In the genomic region with DNA sequence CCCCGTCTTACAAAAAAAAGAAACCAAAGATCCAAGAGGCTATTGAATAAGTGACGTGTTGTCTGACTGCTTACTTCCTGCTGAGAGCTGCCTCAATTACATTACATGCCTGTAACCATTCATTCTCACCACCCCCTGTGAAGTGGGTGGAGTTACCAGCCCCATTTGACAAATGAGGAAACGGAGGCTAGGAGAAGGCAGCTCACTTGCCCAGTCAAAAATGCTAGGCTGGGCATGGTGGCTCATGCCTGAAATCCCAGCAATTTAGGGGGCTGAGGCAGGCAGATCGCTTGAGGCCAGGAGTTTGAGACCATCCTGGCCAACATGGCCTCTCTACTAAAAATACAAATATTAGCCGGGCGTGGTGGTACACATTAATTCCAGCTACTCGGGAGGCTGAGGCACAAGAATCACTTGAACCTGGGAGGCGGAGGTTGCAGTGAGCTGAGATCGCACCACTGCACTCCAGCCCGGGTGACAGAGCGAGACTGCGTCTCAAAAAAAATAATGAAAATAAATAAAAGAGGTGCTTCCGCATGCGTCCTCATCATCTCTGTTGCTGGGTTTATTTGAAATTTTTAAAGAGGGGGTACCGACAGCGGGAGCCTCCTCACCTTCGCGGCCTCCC, we compare ENCODE assay signal across 8 cellular contexts. TPM values are rescaled to one million over a fixed set of nuclear protein-coding genes. Genes with fewer than 3 reads are reported as not detected.
DNase-seq lines count a peak whose midpoint lies in the region; ATAC-seq, FAIRE-seq and TF ChIP-seq lines count a peak whose summit lies in the region.

No MANE protein-coding gene starts in this region.

- intact Hi-C loops in stomach (cut with DNase I; ENCODE audit: low total_unique reads), result loop anchor here (10.0 kb wide), 1 partner anchor 93 kb away; the partner anchor contains the start of genes PLEKHJ1 and SF3A2

- no peak for TF ChIP-seq EP300 in stomach (IDR thresholded peaks at IDR 0.05)

- H3K36me3 Mint-ChIP-seq in activated CD4-positive, alpha-beta memory T cell treated with anti-CD3 and anti-CD28 coated beads, Interleukin-2, amount 10 ng/mL, durations not matched to agents 7 days and 5 days (ENCODE audit: low read depth), result peaks cover 31% of the 10 kb centered on the region

- DNase-seq in AG09309 (ENCODE audit: low read depth), result peak; percentile 66
- peak; percentile 60 for DNase-seq in GM19239 (ENCODE audit: insufficient read length, low spot score)
- peak; percentile 73 for DNase-seq in NCI-H345 (lab: John Stamatoyannopoulos, UW)
- DNase-seq in activated CD4-positive, alpha-beta memory T cell treated with anti-CD3 and anti-CD28 coated beads, Interleukin-2, amount 10 ng/mL, durations not matched to agents 7 days and 5 days, result peak; percentile 78
- DNase-seq in epithelial cell of proximal tubule (ENCODE audit: low read depth), result peak; percentile 36
- DNase-seq in myocyte (ENCODE audit: low read depth), result peak; percentile 62
- DNase-seq in stomach, result peak; percentile 52

- H3K4me1 Mint-ChIP-seq in activated CD4-positive, alpha-beta memory T cell treated with anti-CD3 and anti-CD28 coated beads, Interleukin-2, amount 10 ng/mL, durations not matched to agents 7 days and 5 days, result peaks cover 63% of the 10 kb centered on the region

- 0 to 1% (median 0%) methylated on average over 18 of the region's 18 CpGs for WGBS in stomach, 5 donors

- no peaks in the 10 kb centered on the region for H3K9me3 Mint-ChIP-seq in activated CD4-positive, alpha-beta memory T cell treated with anti-CD3 and anti-CD28 coated beads, Interleukin-2, amount 10 ng/mL, durations not matched to agents 7 days and 5 days

- no peak for ATAC-seq in GM21381 (IDR thresholded peaks at IDR 0.05; ENCODE audit: unreplicated experiment)

- H3K4me3 ChIP-seq in AG09309 (ENCODE audit: control insufficient read depth, low read depth, low read length) (peak overlapping the region; percentile 96), epithelial cell of proximal tubule (ENCODE audit: low read depth, low read length) (peak overlapping the region; percentile 98), stomach (peak overlapping the region; percentile 88 to 98 (median 93))

- peaks cover 4 to 36% (median 31%) of the 10 kb centered on the region in 4 donors for H3K36me3 ChIP-seq in stomach

- no peak for TF ChIP-seq CTCF in AG09309 (IDR thresholded peaks at IDR 0.05; ENCODE audit: control insufficient read depth, insufficient read depth, low read depth, low read length, missing control alignments)
- TF ChIP-seq CTCF in epithelial cell of proximal tubule (conservative IDR thresholded peaks at IDR 0.05; ENCODE audit: low read depth, low read length), result no peak
- no peak for TF ChIP-seq CTCF in stomach (IDR thresholded peaks at IDR 0.05)

- peak overlapping the region; percentile 80 to 92 (median 86) for H3K27ac ChIP-seq in stomach

- H3K9me3 ChIP-seq in stomach, result no peaks in the 10 kb centered on the region

- no peaks in the 10 kb centered on the region for H3K27me3 ChIP-seq in stomach

- H3K4me3 Mint-ChIP-seq in activated CD4-positive, alpha-beta memory T cell treated with anti-CD3 and anti-CD28 coated beads, Interleukin-2, amount 10 ng/mL, durations not matched to agents 7 days and 5 days, result peak overlapping the region; percentile 98

- peaks cover 44 to 71% (median 59%) of the 10 kb centered on the region in 4 donors for H3K4me1 ChIP-seq in stomach

- FAIRE-seq in GM19239 (lab: Jason Lieb, UNC), result peak; percentile 95

- no peaks in the 10 kb centered on the region for H3K27me3 Mint-ChIP-seq in activated CD4-positive, alpha-beta memory T cell treated with anti-CD3 and anti-CD28 coated beads, Interleukin-2, amount 10 ng/mL, durations not matched to agents 7 days and 5 days

- CTCF ChIA-PET in activated CD4-positive, alpha-beta memory T cell treated with anti-CD3 and anti-CD28 coated beads, Interleukin-2, amount 10 ng/mL, durations not matched to agents 7 days and 5 days (lab: Charles Lee), result interaction anchor here (0.9 to 1.3 kb wide), 3 partner anchors 100 to 453 kb away, joined by 3 to 4 read pairs (median 3); partner anchors contain the start of gene TIMM13

- H3K27ac Mint-ChIP-seq in activated CD4-positive, alpha-beta memory T cell treated with anti-CD3 and anti-CD28 coated beads, Interleukin-2, amount 10 ng/mL, durations not matched to agents 7 days and 5 days, result peak overlapping the region; percentile 99

- POLR2A ChIA-PET in activated CD4-positive, alpha-beta memory T cell treated with anti-CD3 and anti-CD28 coated beads, Interleukin-2, amount 10 ng/mL, durations not matched to agents 7 days and 5 days (lab: Charles Lee), result interaction anchor here (0.7 to 2.9 kb wide), 30 partner anchors 9 to 385 kb away, joined by 3 to 16 read pairs (median 5); partner anchors contain the start of genes AP3D1, GADD45B, PEAK3 and PLEKHJ1

- no peak for TF ChIP-seq POLR2A in stomach (IDR thresholded peaks at IDR 0.05)

RNA-seq across cellular contexts. Expression of gene LSM7, which starts 0.5 kb away (rescaled TPM):
- total RNA-seq in activated CD4-positive, alpha-beta memory T cell treated with anti-CD3 and anti-CD28 coated beads, Interleukin-2, amount 10 ng/mL, durations not matched to agents 7 days and 5 days, result 100 to 1,000 TPM; 110 to 115 TPM
- total RNA-seq in epithelial cell of proximal tubule (352 and 409 TPM in 2 replicates), myocyte (158 and 226 TPM in 2 replicates), stomach (10 to 100 TPM in 4 of 5 donors, 1 to 10 TPM in 1; 9.8 to 93.1 (median 17.4) TPM)
- polyA plus RNA-seq in myocyte (2012), result 181 TPM
- 100 to 1,000 TPM; 196 to 332 (median 214) TPM for polyA plus RNA-seq in stomach

RNA-seq across cellular contexts. Expression of gene SPPL2B, which starts 0.6 kb away (rescaled TPM):
- 10 to 100 TPM; 58.9 to 68.2 TPM for total RNA-seq in activated CD4-positive, alpha-beta memory T cell treated with anti-CD3 and anti-CD28 coated beads, Interleukin-2, amount 10 ng/mL, durations not matched to agents 7 days and 5 days
- 25.8 and 30.6 TPM in 2 replicates for total RNA-seq in epithelial cell of proximal tubule
- 36.1 and 45.7 TPM in 2 replicates for total RNA-seq in myocyte
- polyA plus RNA-seq in myocyte (2012), result 42.7 TPM
- 100 to 1,000 TPM in 2 of 5 donors, 10 to 100 TPM in 3; 69.3 to 450 (median 97.4) TPM for total RNA-seq in stomach
- polyA plus RNA-seq in stomach, result 10 to 100 TPM; 13.6 to 31.4 (median 29.0) TPM

RNA-seq across cellular contexts. Expression of gene LINGO3, which starts 19.9 kb away (rescaled TPM):
- under 1 TPM; 0.40 to 0.63 TPM for total RNA-seq in activated CD4-positive, alpha-beta memory T cell treated with anti-CD3 and anti-CD28 coated beads, Interleukin-2, amount 10 ng/mL, durations not matched to agents 7 days and 5 days
- total RNA-seq in epithelial cell of proximal tubule, result not detected in 2 replicates
- not detected in 2 replicates for total RNA-seq in myocyte
- 0.08 TPM for polyA plus RNA-seq in myocyte (2012)
- not detected for total RNA-seq in stomach
- polyA plus RNA-seq in stomach, result not detected

RNA-seq across cellular contexts. Expression of gene TMPRSS9, which starts 32.2 kb away (rescaled TPM):
- not detected for total RNA-seq in activated CD4-positive, alpha-beta memory T cell treated with anti-CD3 and anti-CD28 coated beads, Interleukin-2, amount 10 ng/mL, durations not matched to agents 7 days and 5 days
- total RNA-seq in epithelial cell of proximal tubule, result not detected in 2 replicates
- not detected in 2 replicates for total RNA-seq in myocyte
- 0.62 TPM for polyA plus RNA-seq in myocyte (2012)
- 1 to 10 TPM in 1 of 5 donors, not detected in 4; 1.1 TPM for total RNA-seq in stomach
- not detected for polyA plus RNA-seq in stomach

RNA-seq across cellular contexts. Expression of gene PEAK3, which starts 45.9 kb away (rescaled TPM):
- total RNA-seq in activated CD4-positive, alpha-beta memory T cell treated with anti-CD3 and anti-CD28 coated beads, Interleukin-2, amount 10 ng/mL, durations not matched to agents 7 days and 5 days, result under 1 TPM; 0.70 to 0.88 TPM
- total RNA-seq in epithelial cell of proximal tubule (not detected in 2 replicates), myocyte (0.16 and 0.36 TPM in 2 replicates), stomach (1 to 10 TPM in 1 of 5 donors, under 1 TPM in 1, not detected in 3; 0.87 to 1.4 TPM)
- 0.21 TPM for polyA plus RNA-seq in myocyte (2012)
- under 1 TPM in 2 of 3 donors, not detected in 1; 0.15 to 0.31 TPM for polyA plus RNA-seq in stomach
